ENCODE assay signal across 14 cellular contexts in genomic region chr3:197317250-197317963, GRCh38. TPM values are rescaled to one million over a fixed set of nuclear protein-coding genes. Genes with fewer than 3 reads are reported as not detected.
A peak's percentile ranks its signal among the peaks of the same experiment; 100 is the strongest.
DNase-seq lines count a peak whose midpoint lies in the region; ATAC-seq, FAIRE-seq and TF ChIP-seq lines count a peak whose summit lies in the region.
"Had no signal": no experiment of that assay in that cellular context is flagged by ENCODE, and none has a peak within 500 bp of the region (broad histone marks: within the 10 kb centered on the region; RNA-seq: fewer than 3 reads in every experiment).

No MANE protein-coding gene starts in this region.

- H4K20me1 ChIP-seq in HepG2 (ENCODE audit: insufficient read depth, low read length): no peaks in the 10 kb centered on the region

- no peak overlapping the region for H3K9ac ChIP-seq in HepG2 (ENCODE audit: insufficient read depth, low read depth, low read length)

- CTCF ChIA-PET in HepG2 (lab: Yijun Ruan, JAX; ENCODE audit: low intra/inter-chr PET ratio, low total read pairs): no interaction called here

- ATAC-seq in esophagus mucosa (peak; percentile 85), HepG2 (no peak), HG03442 (IDR thresholded peaks at IDR 0.05; ENCODE audit: unreplicated experiment) (no peak), HG03025 (IDR thresholded peaks at IDR 0.05; ENCODE audit: low FRiP score, unreplicated experiment) (no peak)
- ATAC-seq: natural killer cell treated with Interleukin-12 subunit alpha and Interleukin-12 subunit beta and Interleukin-15 and Interleukin-18, amount 100 ng/mL, for 72 hours; WTC11 had no signal

- intact Hi-C loops in prostate gland (cut with DNase I) (no loop called here), HepG2 (cut with micrococcal nuclease; ENCODE audit: unreplicated experiment) (loop anchor here (5.0 kb wide), 1 partner anchor 55 kb away; no protein-coding TSS in a partner anchor)

- in situ Hi-C loops in HepG2 (cut with HindIII; ENCODE audit: extremely low pct_ligation_motif_present, low pct_unique_long_range_greater_than_20kb): no loop called here

- H3K9me3 ChIP-seq in prostate gland: no peaks in the 10 kb centered on the region
- H3K9me3 ChIP-seq in HepG2 (ENCODE audit: low read length): no peaks in the 10 kb centered on the region

- peak; percentile 78 for DNase-seq in GM04503 (ENCODE audit: low read depth)
- DNase-seq in RKO (ENCODE audit: low spot score): peak; percentile 49
- DNase-seq in prostate gland (ENCODE audit: low spot score): peak; percentile 25
- no peak for DNase-seq in HepG2 (ENCODE audit: low spot score)
- DNase-seq in superior temporal gyrus (ENCODE audit: extremely low spot score): no peak
- DNase-seq: activated naive CD4-positive, alpha-beta T cell; DMS79; head of caudate nucleus; NK-92 treated with Interleukin-12 subunit alpha and Interleukin-12 subunit beta, amount 100 ng/mL, for 24 hours had no signal

- H3K4me1 ChIP-seq in prostate gland (replicated peaks): no peaks in the 10 kb centered on the region
- peaks cover 20% of the 10 kb centered on the region for H3K4me1 ChIP-seq in HepG2 (ENCODE audit: insufficient read depth, low read length)

- no peak for FAIRE-seq in HepG2 (lab: Jason Lieb, UNC)

- TF ChIP-seq RAD21 in HepG2 (CRISPR knock-in tag; IDR thresholded peaks at IDR 0.05): no peak

- POLR2A ChIA-PET in HepG2 (lab: Yijun Ruan, JAX): no interaction called here

- H3K4me3 ChIP-seq in prostate gland (no peak overlapping the region), HepG2 (replicated peaks in 1 of 3; ENCODE audit: insufficient read depth in 1 of 3, low read depth in 2 of 3, low read length in 3 of 3) (no peak overlapping the region)

- TF ChIP-seq POLR2A in prostate gland (IDR thresholded peaks at IDR 0.05) (no peak), HepG2 (IDR thresholded peaks at IDR 0.05; ENCODE audit: insufficient read depth in 1 of 2, low read depth in 2 of 2, low read length in 2 of 2) (no peak)

- no peaks in the 10 kb centered on the region for H3K79me2 ChIP-seq in HepG2 (ENCODE audit: insufficient read depth, low read length)

- WGBS in prostate gland: 38% methylated on average over 9 of the region's 9 CpGs
- WGBS in HepG2 (ENCODE audit: low lambda C conversion rate): 84% methylated on average over 9 of the region's 9 CpGs

- no peak for TF ChIP-seq CTCF in prostate gland (IDR thresholded peaks at IDR 0.05)
- TF ChIP-seq CTCF in HepG2 (CRISPR knock-in tag; IDR thresholded peaks at IDR 0.05): no peak

- no peaks in the 10 kb centered on the region for H3K36me3 ChIP-seq in prostate gland
- H3K36me3 ChIP-seq in HepG2 (replicated peaks in 1 of 2; ENCODE audit: control insufficient read depth in 1 of 2, insufficient read depth in 2 of 2, low read length in 2 of 2): no peaks in the 10 kb centered on the region

- H3K27ac ChIP-seq in prostate gland (no peak overlapping the region), HepG2 (ENCODE audit: extremely low read length, insufficient read depth, low read length) (no peak overlapping the region)

- no TSS peak for BruUV-seq in HepG2 (replicated peaks; lab: Mats Ljungman, UMichigan)

- no peak overlapping the region for H3K4me2 ChIP-seq in HepG2 (ENCODE audit: low read depth, low read length)

- H2AFZ ChIP-seq in HepG2 (ENCODE audit: low read length): no peak overlapping the region

- no peaks in the 10 kb centered on the region for H3K27me3 ChIP-seq in prostate gland (replicated peaks; ENCODE audit: insufficient read depth)
- H3K27me3 ChIP-seq in HepG2 (ENCODE audit: control insufficient read depth in 1 of 2, insufficient read depth in 2 of 2, low read length in 2 of 2): no peaks in the 10 kb centered on the region; a peak in 1 of 5 replicates

- TF ChIP-seq EP300 in HepG2 (IDR thresholded peaks at IDR 0.05; ENCODE audit: low read depth in 2 of 2, low read length in 2 of 2) (no peak), HepG2 (CRISPR knock-in tag; IDR thresholded peaks at IDR 0.05; ENCODE audit: borderline replicate concordance) (no peak)

TF ChIP-seq in HepG2, 621 proteins besides CTCF, POLR2A, EP300 and RAD21 (continues in another document):
- TF ChIP-seq ZNF83 (CRISPR knock-in tag; IDR thresholded peaks at IDR 0.05; ENCODE audit: borderline replicate concordance): no peak
- TF ChIP-seq ZNF567 (CRISPR knock-in tag; IDR thresholded peaks at IDR 0.05; ENCODE audit: borderline replicate concordance): no peak
- no peak for TF ChIP-seq ETV6 (CRISPR knock-in tag; conservative IDR thresholded peaks at IDR 0.05)
- TF ChIP-seq HES4 (CRISPR knock-in tag; IDR thresholded peaks at IDR 0.05; ENCODE audit: borderline replicate concordance): no peak
- no peak for TF ChIP-seq ZNF619 (CRISPR knock-in tag; IDR thresholded peaks at IDR 0.05)
- no peak for TF ChIP-seq MBNL3 (CRISPR knock-in tag; conservative IDR thresholded peaks at IDR 0.05)
- TF ChIP-seq PLSCR1 (CRISPR knock-in tag; IDR thresholded peaks at IDR 0.05; ENCODE audit: borderline replicate concordance): no peak
- no peak for TF ChIP-seq MAF1 (CRISPR knock-in tag; IDR thresholded peaks at IDR 0.05; ENCODE audit: borderline replicate concordance)
- no peak for TF ChIP-seq MLXIP (CRISPR knock-in tag; IDR thresholded peaks at IDR 0.05; ENCODE audit: borderline replicate concordance)
- TF ChIP-seq ZBTB34 (CRISPR knock-in tag; IDR thresholded peaks at IDR 0.05): no peak
- no peak for TF ChIP-seq KDM3A (CRISPR knock-in tag; IDR thresholded peaks at IDR 0.05; ENCODE audit: low read depth)
- TF ChIP-seq HMG20B (CRISPR knock-in tag; conservative IDR thresholded peaks at IDR 0.05): no peak
- no peak for TF ChIP-seq KLF16 (CRISPR knock-in tag; IDR thresholded peaks at IDR 0.05)
- TF ChIP-seq MLLT10 (CRISPR knock-in tag; IDR thresholded peaks at IDR 0.05): no peak

RNA-seq across cellular contexts. Expression of gene DLG1, which starts 19.0 kb away (rescaled TPM):
- total RNA-seq in esophagus mucosa: 113 TPM
- 10 to 100 TPM; 59.0 to 98.2 TPM for total RNA-seq in prostate gland
- 104 and 105 TPM in 2 replicates for total RNA-seq in HepG2 (2016; rRNA removed; fragmentation: Illumina TruSeq; extraction: Trizol)
- 40.0 and 44.2 TPM in 2 replicates for total RNA-seq in HepG2 (2016; cell fraction: cytosol; rRNA removed; fragmentation: Illumina TruSeq; extraction: Trizol; ENCODE audit: low read depth)
- total RNA-seq in HepG2 (2016; cell fraction: insoluble cytoplasmic fraction; rRNA removed; fragmentation: Illumina TruSeq; extraction: Trizol): 102 and 106 TPM in 2 replicates
- total RNA-seq in HepG2 (2016; cell fraction: membrane; rRNA removed; fragmentation: Illumina TruSeq; extraction: Trizol): 33.5 and 37.5 TPM in 2 replicates
- total RNA-seq in HepG2 (2016; cell fraction: nucleus; rRNA removed; fragmentation: Illumina TruSeq; extraction: Trizol): 208 and 219 TPM in 2 replicates
- 30.4 and 30.5 TPM in 2 replicates for polyA plus RNA-seq in HepG2 (2011; rRNA removed)
- polyA plus RNA-seq in HepG2 (2011; cell fraction: cytosol; rRNA removed): 7.7 and 13.1 TPM in 2 replicates
- 38.0 and 75.0 TPM in 2 replicates for polyA plus RNA-seq in HepG2 (2011; cell fraction: nucleus; rRNA removed)
- 34.1 and 38.3 TPM in 2 replicates for polyA plus RNA-seq in HepG2 (2012)
- polyA plus RNA-seq in HepG2 (2016; cell fraction: cytosol; fragmentation: Illumina TruSeq; extraction: Trizol; ENCODE audit: low read depth): 3.7 and 3.9 TPM in 2 replicates
- polyA plus RNA-seq in HepG2 (2016; cell fraction: insoluble cytoplasmic fraction; fragmentation: Illumina TruSeq; extraction: Trizol; ENCODE audit: low read depth): 67.8 and 68.9 TPM in 2 replicates
- polyA plus RNA-seq in HepG2 (2016; cell fraction: membrane; fragmentation: Illumina TruSeq; extraction: Trizol; ENCODE audit: low read depth): 10.5 and 12.7 TPM in 2 replicates
- 110 and 123 TPM in 2 replicates for polyA plus RNA-seq in HepG2 (2016; cell fraction: nucleus; fragmentation: Illumina TruSeq; extraction: Trizol; ENCODE audit: insufficient read depth, low read depth)
- polyA minus RNA-seq in HepG2 (2011; rRNA and poly(A)+ RNA removed; ENCODE audit: low replicate concordance): 42.3 and 46.0 TPM in 2 replicates
- 23.2 and 29.7 TPM in 2 replicates for polyA minus RNA-seq in HepG2 (2011; cell fraction: cytosol; rRNA and poly(A)+ RNA removed)
- 241 and 244 TPM in 2 replicates for polyA minus RNA-seq in HepG2 (2011; cell fraction: nucleus; rRNA and poly(A)+ RNA removed)

Comparison
In these comparisons a context has a peak if more than half of its experiments do, and no peak if none do; other contexts are left out.
1. DNase-seq: peak in GM04503 (single experiment), RKO (single experiment) and prostate gland (single experiment); none in HepG2 (single experiment) and superior temporal gyrus (single experiment).